In the genomic region with DNA sequence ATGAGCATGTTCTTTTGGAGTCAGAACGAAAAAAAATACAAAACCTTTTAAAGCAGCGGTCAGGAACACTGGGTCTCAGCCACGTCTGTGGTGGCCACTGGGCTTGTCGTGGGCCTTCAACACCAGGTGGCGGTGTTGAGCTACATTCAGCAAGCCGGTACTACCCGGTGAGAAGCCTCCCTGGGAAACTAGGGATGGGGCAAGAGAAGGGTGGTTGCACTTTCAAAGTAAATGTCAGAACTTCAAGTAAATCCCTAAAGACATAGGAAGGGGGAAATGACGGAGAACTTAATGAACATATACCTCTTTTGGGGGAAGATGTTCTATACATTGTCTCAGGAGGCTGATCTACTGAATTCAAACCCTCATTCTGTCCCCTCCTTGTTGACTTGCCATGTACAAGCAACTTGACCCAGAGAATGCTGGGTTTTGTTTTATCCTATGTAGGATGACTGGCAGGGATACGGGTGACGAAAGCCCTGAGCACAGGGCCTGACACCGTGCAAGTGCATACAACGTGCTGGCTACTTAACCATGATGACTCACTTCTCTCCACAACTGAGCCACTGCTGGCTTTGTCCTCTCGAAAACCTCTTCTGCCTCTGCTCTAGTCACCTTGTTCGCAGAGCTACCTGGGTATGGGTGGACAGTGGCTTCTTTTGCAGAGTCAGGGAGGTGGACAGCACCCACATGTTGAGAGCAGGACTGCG, we compare ENCODE assay signal across 8 cellular contexts. TPM values are rescaled to one million over a fixed set of nuclear protein-coding genes. Genes with fewer than 3 reads are reported as not detected.
A peak's percentile ranks its signal among the peaks of the same experiment; 100 is the strongest.
DNase-seq lines count a peak whose midpoint lies in the region; ATAC-seq and TF ChIP-seq lines count a peak whose summit lies in the region.

No MANE protein-coding gene starts in this region.

- TF ChIP-seq EP300 in ovary (IDR thresholded peaks at IDR 0.05) (no peak), tibial nerve (IDR thresholded peaks at IDR 0.05) (no peak)

- DNase-seq in Caco-2 (peak; percentile 86 to 92), LHCN-M2 (ENCODE audit: low read depth) (peak; percentile 64), SJSA1 (ENCODE audit: low read depth in 1 of 2, low spot score in 2 of 2) (peak; percentile 65 to 84), globus pallidus (ENCODE audit: low spot score) (peak; percentile 70), ovary (peak; percentile 82 to 90 (median 87)), tibial nerve (ENCODE audit: low spot score in 2 of 2) (peak; percentile 71 to 86)
- DNase-seq in activated gamma-delta T cell treated with anti-CD3 and anti-CD28 coated beads, Interleukin-2, amount 50 U/mL, for 16 hours (ENCODE audit: low read depth): peak; percentile 50

- H3K9me3 ChIP-seq in Caco-2 (no peaks in the 10 kb centered on the region), SJSA1 (replicated peaks) (no peaks in the 10 kb centered on the region), ovary (no peaks in the 10 kb centered on the region), tibial nerve (no peaks in the 10 kb centered on the region)

- peak; percentile 98 to 99 for TF ChIP-seq CTCF in Caco-2 (IDR thresholded peaks at IDR 0.05; ENCODE audit: insufficient read depth in 1 of 2, low read depth in 1 of 2, low read length in 1 of 2, severe bottlenecking in 1 of 2, unreplicated experiment in 1 of 2)
- peak; percentile 76 to 81 (median 80) for TF ChIP-seq CTCF in ovary (IDR thresholded peaks at IDR 0.05)
- TF ChIP-seq CTCF in tibial nerve (IDR thresholded peaks at IDR 0.05): peak; percentile 81 to 89 (median 82)

- CTCF ChIA-PET in Caco-2 (lab: Charles Lee): interaction anchor here (0.6 to 2.1 kb wide), 10 partner anchors 8 to 827 kb away, joined by 3 to 9 read pairs (median 4); no protein-coding TSS in a partner anchor

- POLR2A ChIA-PET in Caco-2 (lab: Charles Lee): no interaction called here

- no peak overlapping the region for H3K27ac ChIP-seq in SJSA1
- H3K27ac ChIP-seq in ovary: no peak overlapping the region
- H3K27ac ChIP-seq in tibial nerve: no peak overlapping the region

- H3K27me3 Mint-ChIP-seq in Caco-2 (ENCODE audit: insufficient read depth, unreplicated experiment): no peaks in the 10 kb centered on the region

- H3K4me3 Mint-ChIP-seq in Caco-2 (ENCODE audit: unreplicated experiment): no peak overlapping the region

- BruUV-seq in Caco-2 (replicated peaks; lab: Mats Ljungman, UMichigan): no TSS peak

- ATAC-seq in GM21447 (IDR thresholded peaks at IDR 0.05; ENCODE audit: unreplicated experiment): peak; percentile 75

- no peaks in the 10 kb centered on the region for H3K4me1 ChIP-seq in Caco-2
- H3K4me1 ChIP-seq in SJSA1 (replicated peaks): peaks cover 15% of the 10 kb centered on the region
- H3K4me1 ChIP-seq in ovary (ENCODE audit: insufficient read depth): no peaks in the 10 kb centered on the region
- H3K4me1 ChIP-seq in tibial nerve: peaks cover 0 to 12% (median 0%) of the 10 kb centered on the region in 4 donors

- no peak overlapping the region for H3K4me3 ChIP-seq in Caco-2 (ENCODE audit: low read depth, low read length)
- H3K4me3 ChIP-seq in SJSA1: no peak overlapping the region
- no peak overlapping the region for H3K4me3 ChIP-seq in ovary
- no peak overlapping the region for H3K4me3 ChIP-seq in tibial nerve

- intact Hi-C loops in Caco-2 (cut with micrococcal nuclease; ENCODE audit: unreplicated experiment) (loop anchor here (1.0 kb wide), 6 partner anchors 36 to 868 kb away; no protein-coding TSS in a partner anchor), ovary (cut with DNase I) (loop anchor here in 1 of 4 donors (10.0 kb wide), 1 partner anchor 676 kb away; no protein-coding TSS in a partner anchor)

- 36 to 40% (median 37%) methylated on average over 15 of the region's 15 CpGs for WGBS in ovary, 3 donors
- 27 to 32% methylated on average over 15 of the region's 15 CpGs for WGBS in tibial nerve, 2 donors

- no peaks in the 10 kb centered on the region for H3K36me3 ChIP-seq in Caco-2 (ENCODE audit: control insufficient read depth, insufficient read depth, low read length)
- H3K36me3 ChIP-seq in SJSA1: no peaks in the 10 kb centered on the region; the same call in 1 of the 2 replicates
- H3K36me3 ChIP-seq in ovary: no peaks in the 10 kb centered on the region
- H3K36me3 ChIP-seq in tibial nerve: no peaks in the 10 kb centered on the region

- TF ChIP-seq POLR2A in ovary (IDR thresholded peaks at IDR 0.05) (no peak), tibial nerve (IDR thresholded peaks at IDR 0.05) (no peak)

- no peak overlapping the region for H3K27ac Mint-ChIP-seq in Caco-2 (ENCODE audit: unreplicated experiment)

- H3K27me3 ChIP-seq in Caco-2 (replicated peaks; ENCODE audit: control insufficient read depth, insufficient read depth, low read length): no peaks in the 10 kb centered on the region
- H3K27me3 ChIP-seq in SJSA1 (replicated peaks): no peaks in the 10 kb centered on the region
- H3K27me3 ChIP-seq in ovary: no peaks in the 10 kb centered on the region
- H3K27me3 ChIP-seq in tibial nerve: no peaks in the 10 kb centered on the region

- H3K36me3 Mint-ChIP-seq in Caco-2 (ENCODE audit: insufficient read depth, unreplicated experiment): peaks cover 39% of the 10 kb centered on the region

- H3K4me1 Mint-ChIP-seq in Caco-2 (ENCODE audit: low read depth, unreplicated experiment): peaks cover 6% of the 10 kb centered on the region

- no peaks in the 10 kb centered on the region for H3K9me3 Mint-ChIP-seq in Caco-2 (ENCODE audit: unreplicated experiment)

RNA-seq across cellular contexts. Expression of a gene that starts 49.0 kb away (rescaled TPM):
- total RNA-seq in Caco-2 (2022) (146 and 165 TPM in 2 replicates), LHCN-M2 (2014; rRNA removed) (0.80 and 1.7 TPM in 2 replicates), ovary (100 to 1,000 TPM in 1 of 7 donors, 10 to 100 TPM in 6; 28.6 to 138 (median 46.0) TPM), tibial nerve (10 to 100 TPM in 3 of 4 donors, 1 to 10 TPM in 1; 8.8 to 16.7 (median 12.8) TPM)
- 4.0 TPM for polyA plus RNA-seq in LHCN-M2 (2012)
- 61.0 and 76.9 TPM in 2 replicates for total RNA-seq in SJSA1 (2014; rRNA removed; shearing (Covaris generic))
- polyA plus RNA-seq in ovary: 10 to 100 TPM; 62.3 to 81.9 TPM
